In the genomic region with DNA sequence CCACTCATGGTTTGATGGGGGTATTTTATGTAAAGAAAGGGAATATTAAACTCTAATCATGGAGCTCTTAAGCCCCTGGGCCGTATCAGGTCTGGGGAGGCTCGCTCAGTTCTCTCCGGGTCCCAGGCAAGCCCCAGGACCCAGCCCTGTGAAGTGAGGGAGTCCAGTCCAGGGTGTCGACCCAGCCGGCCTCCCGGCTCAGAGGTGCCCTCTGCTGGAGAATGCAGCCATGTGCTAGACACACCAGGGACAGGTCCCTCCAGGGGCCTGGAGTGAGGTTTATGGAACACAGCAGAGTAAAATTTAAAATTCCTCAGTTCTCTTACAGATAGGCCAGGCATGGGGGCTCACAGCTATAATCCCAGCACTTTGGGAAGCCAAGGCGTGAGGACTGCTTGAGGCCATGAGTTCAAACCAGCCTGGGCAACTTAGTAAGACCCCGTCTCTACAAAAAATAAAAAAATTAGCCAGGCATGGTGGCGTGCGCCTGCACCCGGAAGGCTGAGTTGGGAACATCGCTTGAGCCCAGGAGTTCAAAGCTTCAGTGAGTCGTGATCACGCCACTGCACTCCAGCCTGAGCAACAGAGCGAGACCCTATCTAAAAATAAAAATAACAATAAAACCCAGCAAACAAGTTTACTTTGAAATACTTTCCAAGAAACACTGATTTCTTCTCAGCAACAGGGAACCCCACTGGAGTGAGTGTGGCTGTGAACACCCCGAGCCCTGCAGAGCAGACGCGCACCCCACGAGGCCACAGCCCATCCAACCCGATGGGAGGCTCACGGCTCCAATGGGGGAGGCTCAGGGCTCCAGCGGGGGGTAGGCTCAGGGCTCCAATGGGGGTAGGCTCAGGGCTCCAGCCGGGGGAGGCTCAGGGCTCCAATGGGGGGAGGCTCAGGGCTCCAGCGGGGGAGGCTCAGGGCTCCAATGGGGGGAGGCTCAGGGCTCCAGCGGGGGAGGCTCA, we compare ENCODE assay signal across 8 cellular contexts.
DNase-seq lines count a peak whose midpoint lies in the region; ATAC-seq and TF ChIP-seq lines count a peak whose summit lies in the region.

No MANE protein-coding gene starts in this region.

- peaks cover 24% of the 10 kb centered on the region for H3K36me3 Mint-ChIP-seq in activated naive CD8-positive, alpha-beta T cell treated with anti-CD3 and anti-CD28 coated beads, Interleukin-2, amount 50 U/mL, for 24 hours (ENCODE audit: low read depth)

- no peak overlapping the region for H3K27ac ChIP-seq in DND-41 (ENCODE audit: low read length)
- peak overlapping the region; percentile 58; the same call in 1 of the 2 replicates for H3K27ac ChIP-seq in HUES64 (ENCODE audit: low read depth, low read length)
- no peak overlapping the region for H3K27ac ChIP-seq in right atrium auricular region
- H3K27ac ChIP-seq in gastrocnemius medialis = peak overlapping the region in 3 of 4 donors; percentile 2 to 8 (median 7)

- peaks cover 81% of the 10 kb centered on the region for H3K79me2 ChIP-seq in DND-41 (ENCODE audit: insufficient read depth, low read length)

- H3K27me3 Mint-ChIP-seq in activated naive CD8-positive, alpha-beta T cell treated with anti-CD3 and anti-CD28 coated beads, Interleukin-2, amount 50 U/mL, for 24 hours = no peaks in the 10 kb centered on the region

- intact Hi-C loops in gastrocnemius medialis (cut with DNase I; ENCODE audit: low total_unique reads) = loop anchor here (2.0 kb wide), 1 partner anchor 49 kb away; no protein-coding TSS in a partner anchor

- WGBS in HUES64 = 82% methylated on average over 21 of the region's 25 CpGs

- H3K4me1 ChIP-seq in DND-41 (ENCODE audit: insufficient read depth, low read length) (no peaks in the 10 kb centered on the region), HUES64 (ENCODE audit: insufficient read depth, low read length) (peaks cover 44% of the 10 kb centered on the region), right atrium auricular region (peaks cover 0 to 18% of the 10 kb centered on the region in 2 donors), gastrocnemius medialis (peaks cover 8 to 9% of the 10 kb centered on the region in 2 donors)

- H3K4me3 ChIP-seq in DND-41 (ENCODE audit: low read depth in 1 of 2, low read length in 2 of 2) = no peak overlapping the region
- no peak overlapping the region for H3K4me3 ChIP-seq in HUES64 (ENCODE audit: low read length)
- no peak overlapping the region for H3K4me3 ChIP-seq in right atrium auricular region
- no peak overlapping the region for H3K4me3 ChIP-seq in gastrocnemius medialis

- in situ Hi-C loops in gastrocnemius medialis (cut with MboI; ENCODE audit: low sequenced_read_pairs in 4 of 4) = no loop called here

- H3K4me3 Mint-ChIP-seq in activated naive CD8-positive, alpha-beta T cell treated with anti-CD3 and anti-CD28 coated beads, Interleukin-2, amount 50 U/mL, for 24 hours = no peak overlapping the region

- H3K4me2 ChIP-seq in DND-41 (ENCODE audit: insufficient read depth, low read length) = no peak overlapping the region

- TF ChIP-seq CTCF in DND-41 (IDR thresholded peaks at IDR 0.05; ENCODE audit: borderline replicate concordance, extremely low read depth, low read length, poor library complexity, severe bottlenecking) (peak; percentile 78), right atrium auricular region (IDR thresholded peaks at IDR 0.05) (peak; percentile 77 to 84), gastrocnemius medialis (IDR thresholded peaks at IDR 0.05 in 4 of 5, conservative IDR thresholded peaks at IDR 0.05 in 1 of 5) (peak; percentile 61 to 87 (median 75))

- no peak overlapping the region for H2AFZ ChIP-seq in DND-41 (ENCODE audit: low read depth, low read length)

- no peaks in the 10 kb centered on the region for H3K27me3 ChIP-seq in DND-41 (ENCODE audit: insufficient read depth, low read length, poor library complexity)
- H3K27me3 ChIP-seq in HUES64 (ENCODE audit: insufficient read depth, low read length) = no peaks in the 10 kb centered on the region
- no peaks in the 10 kb centered on the region for H3K27me3 ChIP-seq in right atrium auricular region
- H3K27me3 ChIP-seq in gastrocnemius medialis = no peaks in the 10 kb centered on the region

- H3K36me3 ChIP-seq in DND-41 (ENCODE audit: insufficient read depth, low read length) = peaks cover 93% of the 10 kb centered on the region
- peaks cover 43% of the 10 kb centered on the region for H3K36me3 ChIP-seq in HUES64 (ENCODE audit: insufficient read depth, low read length)
- peaks cover 50% of the 10 kb centered on the region for H3K36me3 ChIP-seq in right atrium auricular region
- H3K36me3 ChIP-seq in gastrocnemius medialis = peaks cover 0 to 36% of the 10 kb centered on the region in 2 donors

- no peak for TF ChIP-seq POLR2A in gastrocnemius medialis (IDR thresholded peaks at IDR 0.05)

- H3K9me3 Mint-ChIP-seq in activated naive CD8-positive, alpha-beta T cell treated with anti-CD3 and anti-CD28 coated beads, Interleukin-2, amount 50 U/mL, for 24 hours = no peaks in the 10 kb centered on the region

- DNase-seq in DND-41 = peak; percentile 70
- DNase-seq in T-helper 1 cell = peak; percentile 27 to 63 (median 54)
- DNase-seq in activated naive CD8-positive, alpha-beta T cell treated with anti-CD3 and anti-CD28 coated beads, Interleukin-2, amount 50 U/mL, for 24 hours = peak; percentile 77
- DNase-seq in right atrium auricular region (ENCODE audit: low spot score) = peak; percentile 76
- peak; percentile 33 to 68 for DNase-seq in gastrocnemius medialis
- no peak for DNase-seq in NCI-H2227 (lab: John Stamatoyannopoulos, UW; ENCODE audit: unreplicated experiment)

- H3K4me1 Mint-ChIP-seq in activated naive CD8-positive, alpha-beta T cell treated with anti-CD3 and anti-CD28 coated beads, Interleukin-2, amount 50 U/mL, for 24 hours = peaks cover 6% of the 10 kb centered on the region

- peak overlapping the region; percentile 39 for H3K27ac Mint-ChIP-seq in activated naive CD8-positive, alpha-beta T cell treated with anti-CD3 and anti-CD28 coated beads, Interleukin-2, amount 50 U/mL, for 24 hours

- H4K20me1 ChIP-seq in DND-41 (ENCODE audit: insufficient read depth, low read length) = peaks cover 86% of the 10 kb centered on the region

- no peak overlapping the region for H3K9ac ChIP-seq in DND-41 (ENCODE audit: low read depth, low read length)
- H3K9ac ChIP-seq in HUES64 (ENCODE audit: low read depth, low read length) = no peak overlapping the region

- ATAC-seq in DND-41 (ENCODE audit: insufficient read depth, low read depth) (peak; percentile 86), gastrocnemius medialis (peak; percentile 27 to 80), GM18870 (IDR thresholded peaks at IDR 0.05; ENCODE audit: unreplicated experiment) (no peak)
- ATAC-seq in activated naive CD8-positive, alpha-beta T cell treated with anti-CD3 and anti-CD28 coated beads, Interleukin-2, amount 50 U/mL, for 24 hours = peak; percentile 88

- H3K9me3 ChIP-seq in DND-41 (ENCODE audit: insufficient read depth, low read length, severe bottlenecking) (no peaks in the 10 kb centered on the region), HUES64 (ENCODE audit: insufficient read depth, low read depth, low read length) (no peaks in the 10 kb centered on the region), right atrium auricular region (no peaks in the 10 kb centered on the region), gastrocnemius medialis (no peaks in the 10 kb centered on the region)

Comparison
In these comparisons a context has a peak if more than half of its experiments do, and no peak if none do; other contexts are left out.
1. H3K27ac ChIP-seq: peak in HUES64 (single experiment) and gastrocnemius medialis (3 of 4); none in DND-41 (single experiment) and right atrium auricular region (0 of 2).
2. Peak in every context shown above with its lines, with median percentiles within 50 percentile points of each other: CTCF ChIP-seq.